33 cellular contexts compared by ENCODE assay signal in the genomic region with DNA sequence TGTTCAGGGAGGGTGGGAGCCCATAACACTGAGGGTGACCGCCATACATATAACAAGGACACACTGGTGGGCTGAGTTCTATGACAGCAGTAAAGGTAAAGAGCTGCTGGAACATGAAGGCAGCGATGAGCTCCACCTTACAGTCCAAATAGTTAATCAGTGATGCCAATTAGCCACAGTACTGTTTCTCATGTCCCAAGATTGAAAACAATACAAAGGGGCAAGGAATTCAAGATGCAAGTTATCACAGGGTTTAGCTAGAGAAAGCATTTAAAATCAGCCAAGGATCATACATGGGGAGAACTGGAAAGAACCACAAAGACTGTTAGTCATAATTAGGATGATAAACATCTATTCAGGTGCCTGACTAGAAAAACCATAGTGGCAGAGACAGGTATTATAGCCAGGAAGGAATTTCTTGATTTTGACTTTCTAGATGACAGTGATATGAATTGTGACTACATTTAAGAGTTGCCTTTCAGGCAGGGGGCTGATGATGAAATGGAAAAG.
"Had no signal": no experiment of that assay in that cellular context is flagged by ENCODE, and none has a peak within 500 bp of the region (broad histone marks: within the 10 kb centered on the region; RNA-seq: fewer than 3 reads in every experiment).

No MANE protein-coding gene starts in this region.

- H3K27ac ChIP-seq: brain microvascular endothelial cell, esophagus muscularis mucosa, gastroesophageal sphincter, WERI-Rb-1 had no signal

- FAIRE-seq: astrocyte, colon had no signal

- H3K4me3 Mint-ChIP-seq: activated B cell treated with CpG ODN at 0.5 μM for 24 hours; activated CD8-positive, alpha-beta T cell treated with anti-CD3 and anti-CD28 coated beads for 36 hours; activated naive CD8-positive, alpha-beta T cell; activated T-cell treated with anti-CD3 and anti-CD28 coated beads, Interleukin-2, amount 50 U/mL, for 4 hours; activated T-helper 17 cell treated with anti-CD3 and anti-CD28 coated beads, Interleukin-2, amount 50 U/mL, for 72 hours; effector memory CD8-positive, alpha-beta T cell; T-helper 17 cell; T-helper 2 cell treated with Interferon-gamma antibody and Interleukin-4, amounts not matched to agents 5 μg/mL and 100 μg/mL, for 36 hours had no signal

- H3K36me3 ChIP-seq: brain microvascular endothelial cell, esophagus muscularis mucosa, gastroesophageal sphincter, WERI-Rb-1 had no signal

- ATAC-seq: activated CD4-positive, CD25-positive, alpha-beta regulatory T cell treated with anti-CD3 and anti-CD28 coated beads, Interleukin-2, amount 50 U/mL, for 24 hours; activated CD8-positive, alpha-beta T cell treated with anti-CD3 and anti-CD28 coated beads for 36 hours; activated T-cell treated with anti-CD3 and anti-CD28 coated beads, Interleukin-2, amount 50 U/mL, for 4 hours; activated T-helper 17 cell treated with anti-CD3 and anti-CD28 coated beads, Interleukin-2, amount 50 U/mL, for 72 hours; effector memory CD8-positive, alpha-beta T cell; gastroesophageal sphincter; T-helper 17 cell had no signal

- DNase-seq: activated B cell treated with CpG ODN at 0.5 μM for 24 hours; activated CD4-positive, alpha-beta T cell treated with anti-CD3 and anti-CD28 coated beads for 48 hours; activated CD4-positive, alpha-beta T cell treated with anti-CD3 and anti-CD28 coated beads, Interleukin-2, amount 50 U/mL, for 1 hour; activated CD4-positive, alpha-beta T cell treated with anti-CD3 and anti-CD28 coated beads, Interleukin-2, amount 50 U/mL, for 48 hours; activated CD8-positive, alpha-beta memory T cell treated with anti-CD3 and anti-CD28 coated beads for 24 hours; activated CD8-positive, alpha-beta T cell treated with anti-CD3 and anti-CD28 coated beads for 36 hours; activated effector memory CD4-positive, alpha-beta T cell treated with Interleukin-2 at 50 U/mL for 16 hours; activated gamma-delta T cell treated with Interleukin-2 at 50 U/mL for 16 hours; activated naive CD4-positive, alpha-beta T cell treated with anti-CD3 and anti-CD28 coated beads, Interleukin-2, amount 50 U/mL, for 16 hours; activated naive CD4-positive, alpha-beta T cell treated with Interleukin-2 at 50 U/mL for 16 hours; activated T-cell treated with anti-CD3 and anti-CD28 coated beads, Interleukin-2, amount 50 U/mL, for 4 hours; amniotic stem cell; anterior cingulate cortex; brain microvascular endothelial cell; caudate nucleus; cortex of kidney; dermis blood vessel endothelial cell; effector CD4-positive, alpha-beta T cell; effector memory CD8-positive, alpha-beta T cell; erythroblast; foreskin melanocyte; T-helper 1 cell; T-helper 17 cell; T1000; WERI-Rb-1 had no signal

- H3K4me1 Mint-ChIP-seq: activated B cell treated with CpG ODN at 0.5 μM for 24 hours; activated T-helper 17 cell treated with anti-CD3 and anti-CD28 coated beads, Interleukin-2, amount 50 U/mL, for 72 hours; T-helper 17 cell had no signal

- H3K27me3 ChIP-seq: brain microvascular endothelial cell, esophagus muscularis mucosa, gastroesophageal sphincter had no signal

- H3K9me3 ChIP-seq: esophagus muscularis mucosa, gastroesophageal sphincter had no signal

- H3K27ac Mint-ChIP-seq: activated B cell treated with CpG ODN at 0.5 μM for 24 hours; activated CD8-positive, alpha-beta T cell treated with anti-CD3 and anti-CD28 coated beads for 36 hours; activated naive CD8-positive, alpha-beta T cell; activated T-helper 17 cell treated with anti-CD3 and anti-CD28 coated beads, Interleukin-2, amount 50 U/mL, for 72 hours; effector memory CD8-positive, alpha-beta T cell; T-helper 17 cell; T-helper 2 cell treated with Interferon-gamma antibody and Interleukin-4, amounts not matched to agents 5 μg/mL and 100 μg/mL, for 36 hours had no signal

- H3K9me3 Mint-ChIP-seq: T-helper 2 cell treated with Interferon-gamma antibody and Interleukin-4, amounts not matched to agents 5 μg/mL and 100 μg/mL, for 36 hours had no signal

- H3K27me3 Mint-ChIP-seq: activated B cell treated with CpG ODN at 0.5 μM for 24 hours; activated CD8-positive, alpha-beta T cell treated with anti-CD3 and anti-CD28 coated beads for 36 hours; activated naive CD8-positive, alpha-beta T cell; activated T-helper 17 cell treated with anti-CD3 and anti-CD28 coated beads, Interleukin-2, amount 50 U/mL, for 72 hours; effector memory CD8-positive, alpha-beta T cell; T-helper 17 cell had no signal

- H3K4me3 ChIP-seq: esophagus muscularis mucosa, gastroesophageal sphincter had no signal
